ENCODE assay signal across 9 cellular contexts in the genomic region with DNA sequence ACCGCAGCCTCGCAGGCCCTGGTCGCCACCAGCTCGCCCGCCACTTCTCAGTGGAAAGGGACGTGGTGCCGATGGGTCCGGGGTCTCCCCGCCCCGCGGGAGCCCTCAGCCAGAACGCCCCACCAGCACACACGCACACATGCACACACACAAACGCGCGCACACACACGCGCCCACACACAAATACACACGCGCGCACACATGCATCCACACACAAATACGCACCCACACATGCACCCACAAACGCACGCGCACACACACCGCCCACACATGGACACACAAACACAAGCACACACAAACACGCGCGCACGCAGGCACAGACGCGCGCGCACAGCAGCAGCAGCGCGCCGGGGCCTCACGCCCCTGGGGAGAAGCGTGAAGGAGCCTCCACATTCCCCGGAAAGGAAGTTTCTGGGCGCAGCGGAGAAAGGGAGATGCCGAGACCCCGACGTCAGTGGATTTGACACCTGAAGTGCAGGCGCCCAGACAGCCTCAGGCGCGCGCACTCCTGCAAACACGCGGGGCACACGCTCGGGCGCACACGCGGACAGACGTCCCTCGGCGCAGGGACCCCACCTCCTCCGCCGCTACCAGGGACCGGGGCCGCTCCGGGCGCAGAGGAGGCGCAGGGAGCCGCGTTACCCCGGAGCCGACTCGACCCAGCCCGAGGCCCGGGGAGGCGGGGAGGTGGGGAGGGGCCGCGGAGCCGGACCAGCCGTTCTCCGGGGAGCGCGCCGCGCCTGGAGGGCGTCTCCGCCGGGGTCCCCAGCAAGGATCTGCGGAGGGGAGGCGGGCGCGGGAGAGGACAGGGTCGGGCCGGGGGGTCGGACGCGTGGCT. TPM values are rescaled to one million over a fixed set of nuclear protein-coding genes. Genes with fewer than 3 reads are reported as not detected.
A peak's percentile ranks its signal among the peaks of the same experiment; 100 is the strongest.
DNase-seq lines count a peak whose midpoint lies in the region; ATAC-seq, FAIRE-seq and TF ChIP-seq lines count a peak whose summit lies in the region.
"Had no signal": no experiment of that assay in that cellular context is flagged by ENCODE, and none has a peak within 500 bp of the region (broad histone marks: within the 10 kb centered on the region; RNA-seq: fewer than 3 reads in every experiment).

No MANE protein-coding gene starts in this region.

- no peak overlapping the region for H2AFZ ChIP-seq in HepG2 (ENCODE audit: low read length)

- no peak for TF ChIP-seq RAD21 in HepG2 (CRISPR knock-in tag; IDR thresholded peaks at IDR 0.05)

- H3K4me3 ChIP-seq in HFF-Myc (replicated peaks; ENCODE audit: low read depth, low read length) (peak overlapping the region; percentile 77), Panc1 (ENCODE audit: low read depth in 2 of 2, low read length in 2 of 2) (peak overlapping the region; percentile 81 to 85), bronchial epithelial cell (ENCODE audit: low read depth, low read length) (peak overlapping the region; percentile 49), HepG2 (replicated peaks in 1 of 3; ENCODE audit: insufficient read depth in 1 of 3, low read depth in 2 of 3, low read length in 3 of 3) (peak overlapping the region in 1 of 3 experiments; percentile 10; a peak in 2 of 6 replicates), stomach (peak overlapping the region; percentile 61 to 95 (median 86))

- FAIRE-seq in GM12891 (lab: Jason Lieb, UNC) (peak; percentile 90), bronchial epithelial cell (lab: Jason Lieb, UNC) (no peak), HepG2 (lab: Jason Lieb, UNC) (no peak)

- H4K20me1 ChIP-seq in HepG2 (ENCODE audit: insufficient read depth, low read length) = peaks cover 2% of the 10 kb centered on the region; the same call in 1 of the 2 replicates

- no peak overlapping the region for H3K9ac ChIP-seq in HepG2 (ENCODE audit: insufficient read depth, low read depth, low read length)

- TF ChIP-seq CTCF in HFF-Myc (IDR thresholded peaks at IDR 0.05; ENCODE audit: low read depth, low read length, missing control alignments) = no peak
- no peak for TF ChIP-seq CTCF in Panc1 (IDR thresholded peaks at IDR 0.05)
- TF ChIP-seq CTCF in bronchial epithelial cell (IDR thresholded peaks at IDR 0.05; ENCODE audit: insufficient read depth, low read length, severe bottlenecking) = no peak
- no peak for TF ChIP-seq CTCF in HepG2 (CRISPR knock-in tag; IDR thresholded peaks at IDR 0.05)
- no peak for TF ChIP-seq CTCF in stomach (IDR thresholded peaks at IDR 0.05)

- POLR2A ChIA-PET in Panc1 (lab: Charles Lee) = no interaction called here
- POLR2A ChIA-PET in HepG2 (lab: Yijun Ruan, JAX) = no interaction called here

- ATAC-seq in Panc1 = peak; percentile 8
- no peak for ATAC-seq in HepG2
- no peak for ATAC-seq in HG03565 (IDR thresholded peaks at IDR 0.05; ENCODE audit: unreplicated experiment)

- DNase-seq in GM12891 (ENCODE audit: insufficient read length, low spot score) = no peak
- no peak for DNase-seq in HFF-Myc (ENCODE audit: extremely low read depth, low read depth)
- DNase-seq in Panc1 (ENCODE audit: low read depth, low spot score) = no peak
- no peak for DNase-seq in bronchial epithelial cell (ENCODE audit: low read depth)
- no peak for DNase-seq in HepG2 (ENCODE audit: low spot score)
- no peak for DNase-seq in stomach
- DNase-seq in ureter (ENCODE audit: low spot score) = no peak

- TF ChIP-seq EP300 in HepG2 (IDR thresholded peaks at IDR 0.05; ENCODE audit: low read depth in 2 of 2, low read length in 2 of 2) (no peak), HepG2 (CRISPR knock-in tag; IDR thresholded peaks at IDR 0.05; ENCODE audit: borderline replicate concordance) (no peak), stomach (IDR thresholded peaks at IDR 0.05) (no peak)

- no peaks in the 10 kb centered on the region for H3K9me3 ChIP-seq in Panc1 (ENCODE audit: control insufficient read depth, insufficient read depth, low read depth, low read length)
- no peaks in the 10 kb centered on the region for H3K9me3 ChIP-seq in HepG2 (ENCODE audit: low read length)
- no peaks in the 10 kb centered on the region for H3K9me3 ChIP-seq in stomach

- no peak for TF ChIP-seq POLR2A in GM12891 (IDR thresholded peaks at IDR 0.05; ENCODE audit: low read depth, low read length)
- no peak for TF ChIP-seq POLR2A in HepG2 (IDR thresholded peaks at IDR 0.05; ENCODE audit: insufficient read depth in 1 of 2, low read depth in 2 of 2, low read length in 2 of 2)
- no peak for TF ChIP-seq POLR2A in stomach (IDR thresholded peaks at IDR 0.05)

- no peaks in the 10 kb centered on the region for H3K79me2 ChIP-seq in HepG2 (ENCODE audit: insufficient read depth, low read length)

- H3K27ac ChIP-seq in Panc1 (ENCODE audit: low read length) (peak overlapping the region; percentile 95), HepG2 (ENCODE audit: extremely low read length, insufficient read depth, low read length) (no peak overlapping the region), stomach (peak overlapping the region; percentile 70 to 90 (median 86))

- peaks cover 40% of the 10 kb centered on the region for H3K4me1 ChIP-seq in Panc1 (ENCODE audit: control insufficient read depth, insufficient read depth, low read length)
- H3K4me1 ChIP-seq in HepG2 (ENCODE audit: insufficient read depth, low read length) = no peaks in the 10 kb centered on the region
- peaks cover 36 to 67% (median 54%) of the 10 kb centered on the region in 4 donors for H3K4me1 ChIP-seq in stomach

- H3K4me2 ChIP-seq in HepG2 (ENCODE audit: low read depth, low read length) = 0 out of 2 replicates have a peak overlapping the region, but pooled peaks have one; percentile 39

- intact Hi-C loops in Panc1 (cut with micrococcal nuclease; ENCODE audit: unreplicated experiment) (no loop called here), HepG2 (cut with micrococcal nuclease; ENCODE audit: unreplicated experiment) (no loop called here), stomach (cut with DNase I; ENCODE audit: low total_unique reads) (no loop called here)

- BruUV-seq in Panc1 (replicated peaks; lab: Mats Ljungman, UMichigan) = no TSS peak
- no TSS peak for BruUV-seq in HepG2 (replicated peaks; lab: Mats Ljungman, UMichigan)

- no peaks in the 10 kb centered on the region for H3K27me3 ChIP-seq in Panc1 (ENCODE audit: control insufficient read depth, insufficient read depth, low read length)
- H3K27me3 ChIP-seq in bronchial epithelial cell (ENCODE audit: control insufficient read depth, insufficient read depth, low read length) = no peaks in the 10 kb centered on the region
- H3K27me3 ChIP-seq in HepG2 (ENCODE audit: control insufficient read depth in 1 of 2, insufficient read depth in 2 of 2, low read length in 2 of 2) = peaks cover 15 to 71% of the 10 kb centered on the region in 2 experiments
- peaks cover 0 to 12% (median 0%) of the 10 kb centered on the region in 3 donors for H3K27me3 ChIP-seq in stomach

- in situ Hi-C loops in Panc1 (cut with HindIII; ENCODE audit: low pct_unique_long_range_greater_than_20kb, low sequenced_read_pairs) (no loop called here), HepG2 (cut with HindIII; ENCODE audit: extremely low pct_ligation_motif_present, low pct_unique_long_range_greater_than_20kb) (no loop called here)

- 56% methylated on average over 40 of the region's 95 CpGs for WGBS in HepG2 (ENCODE audit: low lambda C conversion rate)
- WGBS in stomach, 5 donors = 0 to 1% (median 1%) methylated on average over 64 to 95 of the region's 95 CpGs

- CTCF ChIA-PET in Panc1 (lab: Charles Lee) = no interaction called here
- CTCF ChIA-PET in HepG2 (lab: Yijun Ruan, JAX; ENCODE audit: low intra/inter-chr PET ratio, low total read pairs) = no interaction called here

- H3K36me3 ChIP-seq in Panc1 (ENCODE audit: control insufficient read depth, insufficient read depth, low read length) (no peaks in the 10 kb centered on the region), bronchial epithelial cell (ENCODE audit: control insufficient read depth, insufficient read depth, low read length) (no peaks in the 10 kb centered on the region), HepG2 (replicated peaks in 1 of 2; ENCODE audit: control insufficient read depth in 1 of 2, insufficient read depth in 2 of 2, low read length in 2 of 2) (no peaks in the 10 kb centered on the region), stomach (no peaks in the 10 kb centered on the region)

RNA-seq across cellular contexts. Expression of gene RASA3, which starts 0.6 kb away (rescaled TPM):
- 13.4 TPM for polyA plus RNA-seq in GM12891 (2012; ENCODE audit: low read depth, missing spikeins)
- total RNA-seq in Panc1 (2021; ENCODE audit: unreplicated experiment) (33.7 TPM), bronchial epithelial cell (1.2 and 2.6 TPM in 2 replicates), HepG2 (2016; rRNA removed; fragmentation: Illumina TruSeq; extraction: Trizol) (not detected in 2 replicates), stomach (10 to 100 TPM in 1 of 5 donors, 1 to 10 TPM in 4; 3.8 to 22.3 (median 6.4) TPM), ureter (22.4 TPM)
- 38.4 TPM for polyA plus RNA-seq in Panc1 (2012; ENCODE audit: insufficient read length)
- not detected in 2 replicates for total RNA-seq in HepG2 (2016; cell fraction: cytosol; rRNA removed; fragmentation: Illumina TruSeq; extraction: Trizol; ENCODE audit: low read depth)
- 0.06 and 0.09 TPM in 2 replicates for total RNA-seq in HepG2 (2016; cell fraction: insoluble cytoplasmic fraction; rRNA removed; fragmentation: Illumina TruSeq; extraction: Trizol)
- total RNA-seq in HepG2 (2016; cell fraction: membrane; rRNA removed; fragmentation: Illumina TruSeq; extraction: Trizol) = not detected in 2 replicates
- total RNA-seq in HepG2 (2016; cell fraction: nucleus; rRNA removed; fragmentation: Illumina TruSeq; extraction: Trizol) = 0.09 TPM in 1 of 2 replicates, not detected in the other
- polyA plus RNA-seq in HepG2 (2011; rRNA removed) (0.05 and 0.07 TPM in 2 replicates), stomach (10 to 100 TPM in 2 of 3 donors, 1 to 10 TPM in 1; 3.7 to 11.8 (median 10.9) TPM)
- 0.09 TPM in 2 replicates for polyA plus RNA-seq in HepG2 (2011; cell fraction: cytosol; rRNA removed)
- 0.14 and 0.21 TPM in 2 replicates for polyA plus RNA-seq in HepG2 (2011; cell fraction: nucleus; rRNA removed)
- 0.04 TPM in 1 of 2 replicates, not detected in the other for polyA plus RNA-seq in HepG2 (2012)
- polyA plus RNA-seq in HepG2 (2016; cell fraction: cytosol; fragmentation: Illumina TruSeq; extraction: Trizol; ENCODE audit: low read depth) = not detected in 2 replicates
- polyA plus RNA-seq in HepG2 (2016; cell fraction: insoluble cytoplasmic fraction; fragmentation: Illumina TruSeq; extraction: Trizol; ENCODE audit: low read depth) = not detected in 2 replicates
- not detected in 2 replicates for polyA plus RNA-seq in HepG2 (2016; cell fraction: membrane; fragmentation: Illumina TruSeq; extraction: Trizol; ENCODE audit: low read depth)
- polyA plus RNA-seq in HepG2 (2016; cell fraction: nucleus; fragmentation: Illumina TruSeq; extraction: Trizol; ENCODE audit: insufficient read depth, low read depth) = 0.11 TPM in 1 of 2 replicates, not detected in the other
- polyA minus RNA-seq in HepG2 (2011; rRNA and poly(A)+ RNA removed; ENCODE audit: low replicate concordance) = 0.20 and 10.0 TPM in 2 replicates
- polyA minus RNA-seq in HepG2 (2011; cell fraction: cytosol; rRNA and poly(A)+ RNA removed) = 0.20 and 0.26 TPM in 2 replicates
- 0.12 and 0.26 TPM in 2 replicates for polyA minus RNA-seq in HepG2 (2011; cell fraction: nucleus; rRNA and poly(A)+ RNA removed)

RNA-seq across cellular contexts. Expression of gene CFAP97D2, which starts 47.3 kb away (rescaled TPM):
- polyA plus RNA-seq in GM12891 (2012; ENCODE audit: low read depth, missing spikeins) = not detected
- total RNA-seq in Panc1 (2021; ENCODE audit: unreplicated experiment) (not detected), bronchial epithelial cell (not detected in 2 replicates), HepG2 (2016; rRNA removed; fragmentation: Illumina TruSeq; extraction: Trizol) (not detected in 2 replicates), stomach (not detected), ureter (not detected)
- not detected for polyA plus RNA-seq in Panc1 (2012; ENCODE audit: insufficient read length)
- total RNA-seq in HepG2 (2016; cell fraction: cytosol; rRNA removed; fragmentation: Illumina TruSeq; extraction: Trizol; ENCODE audit: low read depth) = not detected in 2 replicates
- total RNA-seq in HepG2 (2016; cell fraction: insoluble cytoplasmic fraction; rRNA removed; fragmentation: Illumina TruSeq; extraction: Trizol) = not detected in 2 replicates
- not detected in 2 replicates for total RNA-seq in HepG2 (2016; cell fraction: membrane; rRNA removed; fragmentation: Illumina TruSeq; extraction: Trizol)
- total RNA-seq in HepG2 (2016; cell fraction: nucleus; rRNA removed; fragmentation: Illumina TruSeq; extraction: Trizol) = not detected in 2 replicates
- polyA plus RNA-seq in HepG2 (2011; rRNA removed) (not detected in 2 replicates), stomach (not detected)
- not detected in 2 replicates for polyA plus RNA-seq in HepG2 (2011; cell fraction: cytosol; rRNA removed)
- not detected in 2 replicates for polyA plus RNA-seq in HepG2 (2011; cell fraction: nucleus; rRNA removed)
- polyA plus RNA-seq in HepG2 (2012) = not detected in 2 replicates
- not detected in 2 replicates for polyA plus RNA-seq in HepG2 (2016; cell fraction: cytosol; fragmentation: Illumina TruSeq; extraction: Trizol; ENCODE audit: low read depth)
- not detected in 2 replicates for polyA plus RNA-seq in HepG2 (2016; cell fraction: insoluble cytoplasmic fraction; fragmentation: Illumina TruSeq; extraction: Trizol; ENCODE audit: low read depth)
- polyA plus RNA-seq in HepG2 (2016; cell fraction: membrane; fragmentation: Illumina TruSeq; extraction: Trizol; ENCODE audit: low read depth) = not detected in 2 replicates
- not detected in 2 replicates for polyA plus RNA-seq in HepG2 (2016; cell fraction: nucleus; fragmentation: Illumina TruSeq; extraction: Trizol; ENCODE audit: insufficient read depth, low read depth)
- polyA minus RNA-seq in HepG2 (2011; rRNA and poly(A)+ RNA removed; ENCODE audit: low replicate concordance) = not detected in 2 replicates
- polyA minus RNA-seq in HepG2 (2011; cell fraction: cytosol; rRNA and poly(A)+ RNA removed) = not detected in 2 replicates
- not detected in 2 replicates for polyA minus RNA-seq in HepG2 (2011; cell fraction: nucleus; rRNA and poly(A)+ RNA removed)
- total RNA-seq: subcutaneous adipose tissue had no signal
